In the genomic region with DNA sequence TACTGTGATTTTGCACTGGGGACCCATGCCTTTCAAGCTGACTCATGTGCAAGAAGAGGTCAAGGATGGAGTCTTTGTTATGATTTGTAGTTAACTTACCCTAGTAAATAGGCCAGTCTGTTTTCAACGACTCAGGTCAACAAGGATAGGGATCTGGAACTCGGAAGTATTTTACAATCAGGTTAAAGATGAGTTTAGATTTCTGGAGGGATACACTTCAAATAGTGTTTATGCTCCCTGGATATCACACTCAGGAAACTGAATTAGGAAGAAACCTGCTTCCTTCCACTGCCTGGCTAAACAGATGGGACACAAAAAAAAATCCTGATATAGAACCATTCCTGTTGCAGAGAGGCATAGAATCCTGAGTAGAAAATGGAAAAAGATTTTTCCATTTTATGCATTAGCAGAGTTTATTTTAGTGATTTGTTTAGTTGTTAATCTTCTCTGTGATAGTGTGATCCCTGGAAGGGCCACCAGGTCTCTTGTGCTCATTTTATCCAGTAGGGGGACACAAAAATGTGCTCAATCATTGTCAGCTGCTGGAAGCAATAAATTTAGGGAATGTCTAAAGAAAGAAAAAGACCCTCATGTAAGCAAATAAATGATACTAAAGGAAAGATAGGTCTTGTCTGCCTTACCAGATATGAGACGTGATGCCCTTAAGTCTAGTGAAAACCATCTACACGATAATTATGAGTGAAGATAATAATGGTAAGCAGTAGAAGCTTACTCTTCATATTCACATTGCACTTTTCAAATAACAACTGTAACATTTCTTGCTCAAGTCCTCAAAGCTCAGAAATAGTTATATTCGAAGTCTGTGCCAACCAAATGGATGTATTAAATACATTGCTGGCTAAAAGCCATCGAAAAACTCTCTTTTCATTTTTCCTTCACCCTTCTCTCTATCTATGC, we compare ENCODE assay signal across 8 cellular contexts.
DNase-seq lines count a peak whose midpoint lies in the region; ATAC-seq and TF ChIP-seq lines count a peak whose summit lies in the region.

No MANE protein-coding gene starts in this region.

- peak overlapping the region; percentile 80 for H4K8ac ChIP-seq in trophoblast cell (ENCODE audit: low read depth, low read length)

- H4K12ac ChIP-seq in trophoblast cell (ENCODE audit: low read depth, low read length): no peak overlapping the region

- TF ChIP-seq CTCF in Panc1 (IDR thresholded peaks at IDR 0.05) (peak; percentile 35; the same call in 1 of the 2 replicates), fibroblast of mammary gland (conservative IDR thresholded peaks at IDR 0.05; ENCODE audit: control insufficient read depth, insufficient read depth, low read depth, low read length) (peak; percentile 56)

- peaks cover 2% of the 10 kb centered on the region for H3K79me2 ChIP-seq in trophoblast cell (ENCODE audit: control insufficient read depth, insufficient read depth, low read length, poor library complexity)

- no peaks in the 10 kb centered on the region for H3K9me3 ChIP-seq in Panc1 (ENCODE audit: control insufficient read depth, insufficient read depth, low read depth, low read length)
- H3K9me3 ChIP-seq in trophoblast cell (ENCODE audit: insufficient read depth, low read depth, low read length): no peaks in the 10 kb centered on the region

- H3K4me3 ChIP-seq in Panc1 (ENCODE audit: low read depth in 2 of 2, low read length in 2 of 2) (no peak overlapping the region), fibroblast of mammary gland (ENCODE audit: control insufficient read depth, low read depth, low read length) (no peak overlapping the region), trophoblast cell (ENCODE audit: low read depth, low read length) (no peak overlapping the region)

- no peaks in the 10 kb centered on the region for H3K36me3 ChIP-seq in Panc1 (ENCODE audit: control insufficient read depth, insufficient read depth, low read length)
- no peaks in the 10 kb centered on the region for H3K36me3 ChIP-seq in trophoblast cell (ENCODE audit: control insufficient read depth in 1 of 2, insufficient read depth in 2 of 2, low read length in 2 of 2)

- peak overlapping the region; percentile 59 for H3K14ac ChIP-seq in trophoblast cell (ENCODE audit: low read length)

- H3K27ac ChIP-seq in Panc1 (ENCODE audit: low read length) (peak overlapping the region; percentile 57), trophoblast cell (ENCODE audit: low read depth, low read length) (peak overlapping the region; percentile 46)

- peak overlapping the region; percentile 97 for H2BK120ac ChIP-seq in trophoblast cell (ENCODE audit: insufficient read depth, low read length, poor library complexity)

- H3K4me2 ChIP-seq in trophoblast cell (ENCODE audit: low read length): no peak overlapping the region

- intact Hi-C loops in Panc1 (cut with micrococcal nuclease; ENCODE audit: unreplicated experiment): no loop called here

- H3K23ac ChIP-seq in trophoblast cell (ENCODE audit: low read length): no peak overlapping the region

- H3K4me1 ChIP-seq in Panc1 (ENCODE audit: control insufficient read depth, insufficient read depth, low read length): peaks cover 20% of the 10 kb centered on the region
- H3K4me1 ChIP-seq in trophoblast cell (ENCODE audit: control insufficient read depth in 1 of 2, insufficient read depth in 2 of 2, low read length in 2 of 2): peaks cover 13 to 18% of the 10 kb centered on the region in 2 experiments

- CTCF ChIA-PET in Panc1 (lab: Charles Lee): no interaction called here

- no CpG with 5 or more reads among the region's 6 CpGs for WGBS in trophoblast cell (ENCODE audit: extremely low coverage, insufficient coverage, insufficient read length)

- H3K79me1 ChIP-seq in trophoblast cell (ENCODE audit: low read length): peaks cover 19% of the 10 kb centered on the region

- no peak overlapping the region for H2AFZ ChIP-seq in trophoblast cell (ENCODE audit: insufficient read depth, low read length, poor library complexity)

- in situ Hi-C loops in ACHN (cut with HindIII; ENCODE audit: low pct_ligation_motif_present, low pct_unique_long_range_greater_than_20kb, low sequenced_read_pairs) (no loop called here), Panc1 (cut with HindIII; ENCODE audit: low pct_unique_long_range_greater_than_20kb, low sequenced_read_pairs) (no loop called here)

- DNase-seq in ACHN (peak; percentile 16), HT-29 (ENCODE audit: low spot score) (peak; percentile 15), Panc1 (ENCODE audit: low read depth, low spot score) (no peak), fibroblast of mammary gland (ENCODE audit: low read depth) (no peak), trophoblast cell (peak in 1 of 2 donors; percentile 29), dedifferentiated amniotic fluid mesenchymal stem cell (ENCODE audit: extremely low spot score) (no peak)

- peak overlapping the region; percentile 49 for H3K4ac ChIP-seq in trophoblast cell (ENCODE audit: low read depth, low read length)

- POLR2A ChIA-PET in Panc1 (lab: Charles Lee): no interaction called here

- no peak overlapping the region for H3K9ac ChIP-seq in trophoblast cell (ENCODE audit: low read length)

- ATAC-seq in Panc1: no peak
- no peak for ATAC-seq in HG02885 (IDR thresholded peaks at IDR 0.05; ENCODE audit: poor library complexity, unreplicated experiment)
- no peak for ATAC-seq in GM19463 (IDR thresholded peaks at IDR 0.05; ENCODE audit: unreplicated experiment)

- peak overlapping the region; percentile 100 for H2BK12ac ChIP-seq in trophoblast cell (ENCODE audit: low read length)

- no TSS peak for BruUV-seq in Panc1 (replicated peaks; lab: Mats Ljungman, UMichigan)

- peak overlapping the region; percentile 74 for H2BK5ac ChIP-seq in trophoblast cell (ENCODE audit: low read depth, low read length, poor library complexity)

- H2AK5ac ChIP-seq in trophoblast cell (ENCODE audit: low read length): no peak overlapping the region

- no peak overlapping the region for H3K18ac ChIP-seq in trophoblast cell (ENCODE audit: low read length)

- H3K27me3 ChIP-seq in Panc1 (ENCODE audit: control insufficient read depth, insufficient read depth, low read length): no peaks in the 10 kb centered on the region
- no peaks in the 10 kb centered on the region for H3K27me3 ChIP-seq in trophoblast cell (ENCODE audit: insufficient read depth, low read length)

- H4K91ac ChIP-seq in trophoblast cell (ENCODE audit: low read depth, low read length): peak overlapping the region; percentile 95

Comparison
In these comparisons a context has a peak if more than half of its experiments do, and no peak if none do; other contexts are left out.
1. DNase-seq: peak in ACHN (single experiment) and HT-29 (single experiment); none in Panc1 (single experiment), fibroblast of mammary gland (single experiment) and dedifferentiated amniotic fluid mesenchymal stem cell (single experiment).